ENCODE assay signal across 8 cellular contexts in genomic region chr22:30485362-30485988, GRCh38. TPM values are rescaled to one million over a fixed set of nuclear protein-coding genes. Genes with fewer than 3 reads are reported as not detected.
DNase-seq lines count a peak whose midpoint lies in the region; ATAC-seq, FAIRE-seq and TF ChIP-seq lines count a peak whose summit lies in the region.

No MANE protein-coding gene starts in this region.

- BruUV-seq in endothelial cell of umbilical vein (replicated peaks; lab: Mats Ljungman, UMichigan) = no TSS peak

- H3K27me3 Mint-ChIP-seq in activated CD8-positive, alpha-beta memory T cell treated with anti-CD3 and anti-CD28 coated beads, Interleukin-2, amount 10 ng/mL, durations not matched to agents 7 days and 5 days = peaks cover 3% of the 10 kb centered on the region

- no peak overlapping the region for H3K4me3 ChIP-seq in AG04449 (ENCODE audit: low read depth, low read length)
- no peak overlapping the region for H3K4me3 ChIP-seq in endothelial cell of umbilical vein (replicated peaks in 1 of 3; ENCODE audit: insufficient read depth in 1 of 3, low read depth in 1 of 3, low read length in 3 of 3)

- H3K4me2 ChIP-seq in endothelial cell of umbilical vein (ENCODE audit: insufficient read depth, low read length) = no peak overlapping the region

- POLR2A ChIA-PET in AG04449 (lab: Yijun Ruan, JAX) (interaction anchor here (1.0 kb wide), 1 partner anchor 199 kb away, joined by 3 read pairs; no protein-coding TSS in a partner anchor), endothelial cell of umbilical vein (lab: Charles Lee) (no interaction called here)

- in situ Hi-C loops in GM13976 (cut with MboI; ENCODE audit: low sequenced_read_pairs, unreplicated experiment) = loop anchor here (10.0 kb wide), 1 partner anchor 91 kb away; the partner anchor contains the start of gene SEC14L2

- no peaks in the 10 kb centered on the region for H3K79me2 ChIP-seq in endothelial cell of umbilical vein (ENCODE audit: control insufficient read depth, insufficient read depth, low read length)

- no peak overlapping the region for H3K9ac ChIP-seq in endothelial cell of umbilical vein (replicated peaks; ENCODE audit: extremely low read depth, insufficient read depth, low read length)

- dilution Hi-C loops in endothelial cell of umbilical vein (cut with MboI; ENCODE audit: extremely low pct_ligation_motif_present, low sequenced_read_pairs) = no loop called here

- H3K27ac Mint-ChIP-seq in activated CD8-positive, alpha-beta memory T cell treated with anti-CD3 and anti-CD28 coated beads, Interleukin-2, amount 10 ng/mL, durations not matched to agents 7 days and 5 days = peak overlapping the region; percentile 18

- H4K20me1 ChIP-seq in endothelial cell of umbilical vein (replicated peaks; ENCODE audit: control insufficient read depth, extremely low read depth, insufficient read depth, low read length) = no peaks in the 10 kb centered on the region

- no peaks in the 10 kb centered on the region for H3K4me1 ChIP-seq in endothelial cell of umbilical vein (ENCODE audit: control insufficient read depth, extremely low read depth, insufficient read depth, low read length)

- H3K36me3 Mint-ChIP-seq in activated CD8-positive, alpha-beta memory T cell treated with anti-CD3 and anti-CD28 coated beads, Interleukin-2, amount 10 ng/mL, durations not matched to agents 7 days and 5 days = no peaks in the 10 kb centered on the region

- no peaks in the 10 kb centered on the region for H3K27me3 ChIP-seq in endothelial cell of umbilical vein (ENCODE audit: control insufficient read depth in 2 of 2, insufficient read depth in 2 of 2, low read length in 2 of 2)

- peaks cover 3% of the 10 kb centered on the region for H3K4me1 Mint-ChIP-seq in activated CD8-positive, alpha-beta memory T cell treated with anti-CD3 and anti-CD28 coated beads, Interleukin-2, amount 10 ng/mL, durations not matched to agents 7 days and 5 days

- no peaks in the 10 kb centered on the region for H3K9me3 ChIP-seq in endothelial cell of umbilical vein (replicated peaks; ENCODE audit: control insufficient read depth, insufficient read depth, low read length)

- CTCF ChIA-PET in AG04449 (lab: Yijun Ruan, JAX) (interaction anchor here (0.7 to 11.5 kb wide), 32 partner anchors 8 to 270 kb away, joined by 3 to 192 read pairs (median 6); partner anchors contain the start of genes CASTOR1, RNF215, SEC14L2 and SEC14L3), endothelial cell of umbilical vein (lab: Charles Lee) (interaction anchor here (0.6 to 4.3 kb wide), 24 partner anchors 8 to 1038 kb away, joined by 3 to 50 read pairs (median 4); partner anchors contain the start of genes RNF215, SEC14L2, SEC14L3 and SEC14L6)
- CTCF ChIA-PET in activated CD8-positive, alpha-beta memory T cell treated with anti-CD3 and anti-CD28 coated beads, Interleukin-2, amount 10 ng/mL, durations not matched to agents 7 days and 5 days (lab: Charles Lee) = interaction anchor here (0.8 to 7.4 kb wide), 16 partner anchors 10 to 225 kb away, joined by 3 to 81 read pairs (median 6); partner anchors contain the start of genes CASTOR1, RNF215 and SEC14L2

- intact Hi-C loops in endothelial cell of umbilical vein (cut with micrococcal nuclease) = loop anchor here (1.0 kb wide), 5 partner anchors 40 to 270 kb away; no protein-coding TSS in a partner anchor

- no peak overlapping the region for H3K4me3 Mint-ChIP-seq in activated CD8-positive, alpha-beta memory T cell treated with anti-CD3 and anti-CD28 coated beads, Interleukin-2, amount 10 ng/mL, durations not matched to agents 7 days and 5 days

- H3K9me3 Mint-ChIP-seq in activated CD8-positive, alpha-beta memory T cell treated with anti-CD3 and anti-CD28 coated beads, Interleukin-2, amount 10 ng/mL, durations not matched to agents 7 days and 5 days (ENCODE audit: low read depth) = no peaks in the 10 kb centered on the region

- peak; percentile 84 for FAIRE-seq in endothelial cell of umbilical vein (lab: Jason Lieb, UNC)

- H3K27ac ChIP-seq in endothelial cell of umbilical vein (ENCODE audit: insufficient read depth, low read depth, low read length) = no peak overlapping the region

- no peaks in the 10 kb centered on the region for H3K36me3 ChIP-seq in endothelial cell of umbilical vein (ENCODE audit: control insufficient read depth in 2 of 2, extremely low read depth in 1 of 2, insufficient read depth in 2 of 2, low read length in 2 of 2)

- TF ChIP-seq CTCF in AG04449 (IDR thresholded peaks at IDR 0.05; ENCODE audit: insufficient read depth, low read length, missing control alignments) = peak; percentile 97
- peak; percentile 88 for TF ChIP-seq CTCF in GM13976 (IDR thresholded peaks at IDR 0.05; ENCODE audit: borderline replicate concordance, control extremely low read depth, extremely low read depth, insufficient read depth, missing control alignments)
- peak; percentile 86 to 93 for TF ChIP-seq CTCF in endothelial cell of umbilical vein (IDR thresholded peaks at IDR 0.05; ENCODE audit: extremely low read depth in 1 of 2, insufficient read depth in 1 of 2, low read depth in 1 of 2, low read length in 2 of 2)

- DNase-seq in AG04449 (ENCODE audit: low read depth, low spot score) = no peak
- peak; percentile 96 for DNase-seq in GM13976 (ENCODE audit: low spot score)
- peak; percentile 15 for DNase-seq in NCI-H82 treated with DMSO at 0.1 percent for 48 hours (lab: John Stamatoyannopoulos, UW; ENCODE audit: unreplicated experiment)
- peak; percentile 81 for DNase-seq in activated CD8-positive, alpha-beta memory T cell treated with anti-CD3 and anti-CD28 coated beads, Interleukin-2, amount 10 ng/mL, durations not matched to agents 7 days and 5 days
- peak; percentile 59 for DNase-seq in endothelial cell of umbilical vein (ENCODE audit: low read depth, low spot score)
- DNase-seq in mucosa of gallbladder (ENCODE audit: low spot score) = peak; percentile 62
- DNase-seq in stimulated activated CD8-positive, alpha-beta memory T cell treated with anti-CD3 and anti-CD28 coated beads, Interleukin-4, amount 100 ng/mL, for 4 hours (ENCODE audit: low read depth in 2 of 2, low spot score in 1 of 2) = peak; percentile 47 to 61

- no peaks in the 10 kb centered on the region for H3K9me1 ChIP-seq in endothelial cell of umbilical vein (replicated peaks; ENCODE audit: control insufficient read depth, extremely low read depth, insufficient read depth, low read length)

- H2AFZ ChIP-seq in endothelial cell of umbilical vein (ENCODE audit: low read depth, low read length) = peak overlapping the region; percentile 8

- ATAC-seq in activated CD8-positive, alpha-beta memory T cell treated with anti-CD3 and anti-CD28 coated beads, Interleukin-2, amount 10 ng/mL, durations not matched to agents 7 days and 5 days = peak; percentile 100
- no peak for ATAC-seq in GM21528 (IDR thresholded peaks at IDR 0.05; ENCODE audit: low FRiP score, unreplicated experiment)

- TF ChIP-seq POLR2A in endothelial cell of umbilical vein (IDR thresholded peaks at IDR 0.05; ENCODE audit: low read depth, low read length) = no peak

TF ChIP-seq in endothelial cell of umbilical vein, 7 proteins besides CTCF, POLR2A, EP300 and RAD21 (continues in another document):
- TF ChIP-seq FOS (IDR thresholded peaks at IDR 0.05; ENCODE audit: borderline replicate concordance, insufficient read depth, low read length) (no peak), GATA2 (IDR thresholded peaks at IDR 0.05; ENCODE audit: insufficient read depth, insufficient read length, low read depth, low read length) (no peak), MYC (IDR thresholded peaks at IDR 0.05; ENCODE audit: low read depth, low read length) (no peak), JUN (IDR thresholded peaks at IDR 0.05; ENCODE audit: borderline replicate concordance, insufficient read depth, insufficient read length, low read depth) (no peak), EZH2 (IDR thresholded peaks at IDR 0.05; ENCODE audit: borderline replicate concordance, low read depth, low read length, severe bottlenecking) (no peak), POLR2AphosphoS5 (IDR thresholded peaks at IDR 0.05; ENCODE audit: insufficient read depth, low read depth, low read length) (no peak)

RNA-seq across cellular contexts. Expression of gene SEC14L3, which starts 13.7 kb away (rescaled TPM):
- total RNA-seq in activated CD8-positive, alpha-beta memory T cell treated with anti-CD3 and anti-CD28 coated beads, Interleukin-2, amount 10 ng/mL, durations not matched to agents 7 days and 5 days = not detected
- total RNA-seq in endothelial cell of umbilical vein = not detected in 2 replicates
- not detected in 2 replicates for polyA plus RNA-seq in endothelial cell of umbilical vein
- polyA plus RNA-seq in endothelial cell of umbilical vein (2011; cell fraction: cytosol; rRNA removed) = not detected in 2 replicates
- polyA plus RNA-seq in endothelial cell of umbilical vein (2011; cell fraction: nucleus; rRNA removed) = not detected in 2 replicates
- not detected in 2 replicates for polyA plus RNA-seq in endothelial cell of umbilical vein (2012)
- not detected in 2 replicates for polyA minus RNA-seq in endothelial cell of umbilical vein
- polyA minus RNA-seq in endothelial cell of umbilical vein (2011; cell fraction: cytosol; rRNA and poly(A)+ RNA removed) = not detected
- not detected in 2 replicates for polyA minus RNA-seq in endothelial cell of umbilical vein (2011; cell fraction: nucleus; rRNA and poly(A)+ RNA removed)
- total RNA-seq in mucosa of gallbladder = not detected

RNA-seq across cellular contexts. Expression of gene SEC14L4, which starts 20.0 kb away (rescaled TPM):
- total RNA-seq in activated CD8-positive, alpha-beta memory T cell treated with anti-CD3 and anti-CD28 coated beads, Interleukin-2, amount 10 ng/mL, durations not matched to agents 7 days and 5 days = not detected
- total RNA-seq in endothelial cell of umbilical vein = not detected in 2 replicates
- not detected in 2 replicates for polyA plus RNA-seq in endothelial cell of umbilical vein
- polyA plus RNA-seq in endothelial cell of umbilical vein (2011; cell fraction: cytosol; rRNA removed) = not detected in 2 replicates
- polyA plus RNA-seq in endothelial cell of umbilical vein (2011; cell fraction: nucleus; rRNA removed) = not detected in 2 replicates
- not detected in 2 replicates for polyA plus RNA-seq in endothelial cell of umbilical vein (2012)
- polyA minus RNA-seq in endothelial cell of umbilical vein = not detected in 2 replicates
- polyA minus RNA-seq in endothelial cell of umbilical vein (2011; cell fraction: cytosol; rRNA and poly(A)+ RNA removed) = 2.3 TPM
- not detected in 2 replicates for polyA minus RNA-seq in endothelial cell of umbilical vein (2011; cell fraction: nucleus; rRNA and poly(A)+ RNA removed)
- total RNA-seq in mucosa of gallbladder = 0.20 TPM

RNA-seq across cellular contexts. Expression of gene MTFP1, which starts 59.9 kb away (rescaled TPM):
- total RNA-seq in activated CD8-positive, alpha-beta memory T cell treated with anti-CD3 and anti-CD28 coated beads, Interleukin-2, amount 10 ng/mL, durations not matched to agents 7 days and 5 days = 10 to 100 TPM; 59.1 to 73.4 TPM
- total RNA-seq in endothelial cell of umbilical vein (30.3 and 33.9 TPM in 2 replicates), mucosa of gallbladder (20.0 TPM)
- 41.9 and 55.4 TPM in 2 replicates for polyA plus RNA-seq in endothelial cell of umbilical vein
- 30.6 and 32.7 TPM in 2 replicates for polyA plus RNA-seq in endothelial cell of umbilical vein (2011; cell fraction: cytosol; rRNA removed)
- polyA plus RNA-seq in endothelial cell of umbilical vein (2011; cell fraction: nucleus; rRNA removed) = 20.6 and 21.5 TPM in 2 replicates
- polyA plus RNA-seq in endothelial cell of umbilical vein (2012) = 19.4 and 24.2 TPM in 2 replicates
- polyA minus RNA-seq in endothelial cell of umbilical vein = 10.8 and 20.8 TPM in 2 replicates
- polyA minus RNA-seq in endothelial cell of umbilical vein (2011; cell fraction: cytosol; rRNA and poly(A)+ RNA removed) = 35.0 TPM
- 18.0 and 18.9 TPM in 2 replicates for polyA minus RNA-seq in endothelial cell of umbilical vein (2011; cell fraction: nucleus; rRNA and poly(A)+ RNA removed)
